In the genomic region with DNA sequence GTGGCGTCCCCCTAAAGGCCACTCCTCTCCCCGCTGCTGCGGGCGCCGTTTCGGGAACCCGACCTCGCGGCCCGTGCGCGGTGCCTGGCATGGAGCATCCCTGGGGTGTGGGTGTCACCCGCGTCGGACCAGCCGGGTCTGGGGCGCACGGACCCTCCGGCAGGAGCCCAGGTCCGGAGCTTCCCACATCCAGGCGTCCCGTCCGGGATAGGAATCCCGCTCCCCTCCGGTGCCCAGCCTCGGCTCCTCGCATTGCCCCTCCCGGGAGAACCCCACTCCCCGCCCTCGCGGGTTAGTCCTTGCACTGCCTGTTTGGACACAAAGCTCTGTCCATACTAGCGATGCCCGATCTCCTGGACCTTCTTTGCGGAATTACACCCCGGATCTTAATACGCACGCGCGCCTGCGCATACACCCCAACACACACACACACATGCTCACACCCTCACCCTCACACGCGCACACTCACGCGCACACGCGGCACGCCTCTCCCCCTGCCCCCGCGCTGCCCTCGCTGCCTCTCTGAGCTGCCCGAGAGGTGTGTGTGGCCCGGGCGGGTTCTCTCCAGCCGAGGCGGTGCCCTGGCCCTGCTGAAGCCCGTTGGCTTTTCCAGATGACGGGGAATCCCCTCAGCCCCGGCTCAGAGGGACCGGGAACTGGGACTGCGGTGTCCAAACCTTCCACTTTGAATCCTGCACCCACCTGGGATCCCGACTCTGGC, we compare ENCODE assay signal across 1 cellular context.
TF ChIP-seq lines count a peak whose summit lies in the region.

No MANE protein-coding gene starts in this region.

TF ChIP-seq in HepG2, 621 proteins besides CTCF, POLR2A, EP300 and RAD21 (continued from another document and continues in another):
- TF ChIP-seq, protein P1, sequence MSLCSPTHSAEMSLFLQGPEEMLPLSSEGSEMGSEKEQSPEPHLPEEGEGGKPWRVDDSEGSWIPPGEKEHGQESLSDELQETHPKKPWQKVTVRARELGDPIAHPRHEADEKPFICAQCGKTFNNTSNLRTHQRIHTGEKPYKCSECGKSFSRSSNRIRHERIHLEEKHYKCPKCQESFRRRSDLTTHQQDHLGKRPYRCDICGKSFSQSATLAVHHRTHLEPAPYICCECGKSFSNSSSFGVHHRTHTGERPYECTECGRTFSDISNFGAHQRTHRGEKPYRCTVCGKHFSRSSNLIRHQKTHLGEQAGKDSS (CRISPR knock-in tag; IDR thresholded peaks at IDR 0.05; ENCODE audit: borderline replicate concordance, low read depth) = no peak
- TF ChIP-seq, protein P2, sequence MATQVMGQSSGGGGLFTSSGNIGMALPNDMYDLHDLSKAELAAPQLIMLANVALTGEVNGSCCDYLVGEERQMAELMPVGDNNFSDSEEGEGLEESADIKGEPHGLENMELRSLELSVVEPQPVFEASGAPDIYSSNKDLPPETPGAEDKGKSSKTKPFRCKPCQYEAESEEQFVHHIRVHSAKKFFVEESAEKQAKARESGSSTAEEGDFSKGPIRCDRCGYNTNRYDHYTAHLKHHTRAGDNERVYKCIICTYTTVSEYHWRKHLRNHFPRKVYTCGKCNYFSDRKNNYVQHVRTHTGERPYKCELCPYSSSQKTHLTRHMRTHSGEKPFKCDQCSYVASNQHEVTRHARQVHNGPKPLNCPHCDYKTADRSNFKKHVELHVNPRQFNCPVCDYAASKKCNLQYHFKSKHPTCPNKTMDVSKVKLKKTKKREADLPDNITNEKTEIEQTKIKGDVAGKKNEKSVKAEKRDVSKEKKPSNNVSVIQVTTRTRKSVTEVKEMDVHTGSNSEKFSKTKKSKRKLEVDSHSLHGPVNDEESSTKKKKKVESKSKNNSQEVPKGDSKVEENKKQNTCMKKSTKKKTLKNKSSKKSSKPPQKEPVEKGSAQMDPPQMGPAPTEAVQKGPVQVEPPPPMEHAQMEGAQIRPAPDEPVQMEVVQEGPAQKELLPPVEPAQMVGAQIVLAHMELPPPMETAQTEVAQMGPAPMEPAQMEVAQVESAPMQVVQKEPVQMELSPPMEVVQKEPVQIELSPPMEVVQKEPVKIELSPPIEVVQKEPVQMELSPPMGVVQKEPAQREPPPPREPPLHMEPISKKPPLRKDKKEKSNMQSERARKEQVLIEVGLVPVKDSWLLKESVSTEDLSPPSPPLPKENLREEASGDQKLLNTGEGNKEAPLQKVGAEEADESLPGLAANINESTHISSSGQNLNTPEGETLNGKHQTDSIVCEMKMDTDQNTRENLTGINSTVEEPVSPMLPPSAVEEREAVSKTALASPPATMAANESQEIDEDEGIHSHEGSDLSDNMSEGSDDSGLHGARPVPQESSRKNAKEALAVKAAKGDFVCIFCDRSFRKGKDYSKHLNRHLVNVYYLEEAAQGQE (IDR thresholded peaks at IDR 0.05; ENCODE audit: borderline replicate concordance in 1 of 2, low read depth in 1 of 2, low read length in 2 of 2) = no peak
- TF ChIP-seq CENPX (CRISPR knock-in tag; IDR thresholded peaks at IDR 0.05) (no peak), CBX1 (IDR thresholded peaks at IDR 0.05; ENCODE audit: low read depth) (no peak), NFKBIZ (CRISPR knock-in tag; IDR thresholded peaks at IDR 0.05) (no peak), ZC3H13 (CRISPR knock-in tag; IDR thresholded peaks at IDR 0.05) (no peak), MIXL1 (CRISPR knock-in tag; IDR thresholded peaks at IDR 0.05) (no peak), GPN1 (CRISPR knock-in tag; IDR thresholded peaks at IDR 0.05; ENCODE audit: borderline replicate concordance) (no peak), ZFP37 (CRISPR knock-in tag; IDR thresholded peaks at IDR 0.05; ENCODE audit: borderline replicate concordance) (no peak), RFX3 (CRISPR knock-in tag; IDR thresholded peaks at IDR 0.05) (no peak), ZNF816 (CRISPR knock-in tag; IDR thresholded peaks at IDR 0.05; ENCODE audit: borderline replicate concordance) (no peak), ARHGAP35 (CRISPR knock-in tag; IDR thresholded peaks at IDR 0.05; ENCODE audit: borderline replicate concordance) (no peak), BCL6 (CRISPR knock-in tag; IDR thresholded peaks at IDR 0.05) (no peak), ZNF260 (CRISPR knock-in tag; IDR thresholded peaks at IDR 0.05; ENCODE audit: borderline replicate concordance, low read depth) (no peak), ZSCAN22 (CRISPR knock-in tag; IDR thresholded peaks at IDR 0.05) (no peak), KAT7 (CRISPR knock-in tag; IDR thresholded peaks at IDR 0.05; ENCODE audit: borderline replicate concordance) (no peak), RFX1 (IDR thresholded peaks at IDR 0.05) (no peak), TCF7 (IDR thresholded peaks at IDR 0.05; ENCODE audit: low read depth) (no peak), PRMT3 (CRISPR knock-in tag; IDR thresholded peaks at IDR 0.05; ENCODE audit: borderline replicate concordance, low read depth) (no peak), SMAD9 (CRISPR knock-in tag; IDR thresholded peaks at IDR 0.05) (no peak), ZNF562 (CRISPR knock-in tag; IDR thresholded peaks at IDR 0.05; ENCODE audit: borderline replicate concordance) (no peak), ZNF558 (CRISPR knock-in tag; IDR thresholded peaks at IDR 0.05; ENCODE audit: borderline replicate concordance) (no peak; the same call in 1 of the 2 replicates), RFX5 (IDR thresholded peaks at IDR 0.05; ENCODE audit: low read depth, low read length) (no peak), ZNF678 (CRISPR knock-in tag; IDR thresholded peaks at IDR 0.05) (no peak), HNF4G (IDR thresholded peaks at IDR 0.05; ENCODE audit: borderline replicate concordance, low read depth, low read length) (no peak), HNF4G (CRISPR knock-in tag; IDR thresholded peaks at IDR 0.05; ENCODE audit: borderline replicate concordance, low read depth) (no peak)
- TF ChIP-seq, protein P3, sequence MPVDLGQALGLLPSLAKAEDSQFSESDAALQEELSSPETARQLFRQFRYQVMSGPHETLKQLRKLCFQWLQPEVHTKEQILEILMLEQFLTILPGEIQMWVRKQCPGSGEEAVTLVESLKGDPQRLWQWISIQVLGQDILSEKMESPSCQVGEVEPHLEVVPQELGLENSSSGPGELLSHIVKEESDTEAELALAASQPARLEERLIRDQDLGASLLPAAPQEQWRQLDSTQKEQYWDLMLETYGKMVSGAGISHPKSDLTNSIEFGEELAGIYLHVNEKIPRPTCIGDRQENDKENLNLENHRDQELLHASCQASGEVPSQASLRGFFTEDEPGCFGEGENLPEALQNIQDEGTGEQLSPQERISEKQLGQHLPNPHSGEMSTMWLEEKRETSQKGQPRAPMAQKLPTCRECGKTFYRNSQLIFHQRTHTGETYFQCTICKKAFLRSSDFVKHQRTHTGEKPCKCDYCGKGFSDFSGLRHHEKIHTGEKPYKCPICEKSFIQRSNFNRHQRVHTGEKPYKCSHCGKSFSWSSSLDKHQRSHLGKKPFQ (CRISPR knock-in tag; IDR thresholded peaks at IDR 0.05; ENCODE audit: insufficient replicate concordance) = no peak
- TF ChIP-seq, protein P4, sequence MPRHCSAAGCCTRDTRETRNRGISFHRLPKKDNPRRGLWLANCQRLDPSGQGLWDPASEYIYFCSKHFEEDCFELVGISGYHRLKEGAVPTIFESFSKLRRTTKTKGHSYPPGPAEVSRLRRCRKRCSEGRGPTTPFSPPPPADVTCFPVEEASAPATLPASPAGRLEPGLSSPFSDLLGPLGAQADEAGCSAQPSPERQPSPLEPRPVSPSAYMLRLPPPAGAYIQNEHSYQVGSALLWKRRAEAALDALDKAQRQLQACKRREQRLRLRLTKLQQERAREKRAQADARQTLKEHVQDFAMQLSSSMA (CRISPR knock-in tag; IDR thresholded peaks at IDR 0.05) = no peak
- TF ChIP-seq, protein P5, sequence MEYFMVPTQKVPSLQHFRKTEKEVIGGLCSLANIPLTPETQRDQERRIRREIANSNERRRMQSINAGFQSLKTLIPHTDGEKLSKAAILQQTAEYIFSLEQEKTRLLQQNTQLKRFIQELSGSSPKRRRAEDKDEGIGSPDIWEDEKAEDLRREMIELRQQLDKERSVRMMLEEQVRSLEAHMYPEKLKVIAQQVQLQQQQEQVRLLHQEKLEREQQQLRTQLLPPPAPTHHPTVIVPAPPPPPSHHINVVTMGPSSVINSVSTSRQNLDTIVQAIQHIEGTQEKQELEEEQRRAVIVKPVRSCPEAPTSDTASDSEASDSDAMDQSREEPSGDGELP (IDR thresholded peaks at IDR 0.05; ENCODE audit: borderline replicate concordance, low read depth) = no peak
- TF ChIP-seq, protein P6, sequence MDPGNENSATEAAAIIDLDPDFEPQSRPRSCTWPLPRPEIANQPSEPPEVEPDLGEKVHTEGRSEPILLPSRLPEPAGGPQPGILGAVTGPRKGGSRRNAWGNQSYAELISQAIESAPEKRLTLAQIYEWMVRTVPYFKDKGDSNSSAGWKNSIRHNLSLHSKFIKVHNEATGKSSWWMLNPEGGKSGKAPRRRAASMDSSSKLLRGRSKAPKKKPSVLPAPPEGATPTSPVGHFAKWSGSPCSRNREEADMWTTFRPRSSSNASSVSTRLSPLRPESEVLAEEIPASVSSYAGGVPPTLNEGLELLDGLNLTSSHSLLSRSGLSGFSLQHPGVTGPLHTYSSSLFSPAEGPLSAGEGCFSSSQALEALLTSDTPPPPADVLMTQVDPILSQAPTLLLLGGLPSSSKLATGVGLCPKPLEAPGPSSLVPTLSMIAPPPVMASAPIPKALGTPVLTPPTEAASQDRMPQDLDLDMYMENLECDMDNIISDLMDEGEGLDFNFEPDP (CRISPR knock-in tag; conservative IDR thresholded peaks at IDR 0.05) = 0 out of 2 replicates have a peak, but pooled peaks have one; percentile 38
- TF ChIP-seq, protein P7, sequence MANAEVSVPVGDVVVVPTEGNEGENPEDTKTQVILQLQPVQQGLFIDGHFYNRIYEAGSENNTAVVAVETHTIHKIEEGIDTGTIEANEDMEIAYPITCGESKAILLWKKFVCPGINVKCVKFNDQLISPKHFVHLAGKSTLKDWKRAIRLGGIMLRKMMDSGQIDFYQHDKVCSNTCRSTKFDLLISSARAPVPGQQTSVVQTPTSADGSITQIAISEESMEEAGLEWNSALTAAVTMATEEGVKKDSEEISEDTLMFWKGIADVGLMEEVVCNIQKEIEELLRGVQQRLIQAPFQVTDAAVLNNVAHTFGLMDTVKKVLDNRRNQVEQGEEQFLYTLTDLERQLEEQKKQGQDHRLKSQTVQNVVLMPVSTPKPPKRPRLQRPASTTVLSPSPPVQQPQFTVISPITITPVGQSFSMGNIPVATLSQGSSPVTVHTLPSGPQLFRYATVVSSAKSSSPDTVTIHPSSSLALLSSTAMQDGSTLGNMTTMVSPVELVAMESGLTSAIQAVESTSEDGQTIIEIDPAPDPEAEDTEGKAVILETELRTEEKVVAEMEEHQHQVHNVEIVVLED (CRISPR knock-in tag; IDR thresholded peaks at IDR 0.05; ENCODE audit: borderline replicate concordance) = 0 out of 2 replicates have a peak, but pooled peaks have one; percentile 32
- TF ChIP-seq, protein P8, sequence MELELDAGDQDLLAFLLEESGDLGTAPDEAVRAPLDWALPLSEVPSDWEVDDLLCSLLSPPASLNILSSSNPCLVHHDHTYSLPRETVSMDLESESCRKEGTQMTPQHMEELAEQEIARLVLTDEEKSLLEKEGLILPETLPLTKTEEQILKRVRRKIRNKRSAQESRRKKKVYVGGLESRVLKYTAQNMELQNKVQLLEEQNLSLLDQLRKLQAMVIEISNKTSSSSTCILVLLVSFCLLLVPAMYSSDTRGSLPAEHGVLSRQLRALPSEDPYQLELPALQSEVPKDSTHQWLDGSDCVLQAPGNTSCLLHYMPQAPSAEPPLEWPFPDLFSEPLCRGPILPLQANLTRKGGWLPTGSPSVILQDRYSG (CRISPR knock-in tag; IDR thresholded peaks at IDR 0.05) = no peak
- TF ChIP-seq, protein P9, sequence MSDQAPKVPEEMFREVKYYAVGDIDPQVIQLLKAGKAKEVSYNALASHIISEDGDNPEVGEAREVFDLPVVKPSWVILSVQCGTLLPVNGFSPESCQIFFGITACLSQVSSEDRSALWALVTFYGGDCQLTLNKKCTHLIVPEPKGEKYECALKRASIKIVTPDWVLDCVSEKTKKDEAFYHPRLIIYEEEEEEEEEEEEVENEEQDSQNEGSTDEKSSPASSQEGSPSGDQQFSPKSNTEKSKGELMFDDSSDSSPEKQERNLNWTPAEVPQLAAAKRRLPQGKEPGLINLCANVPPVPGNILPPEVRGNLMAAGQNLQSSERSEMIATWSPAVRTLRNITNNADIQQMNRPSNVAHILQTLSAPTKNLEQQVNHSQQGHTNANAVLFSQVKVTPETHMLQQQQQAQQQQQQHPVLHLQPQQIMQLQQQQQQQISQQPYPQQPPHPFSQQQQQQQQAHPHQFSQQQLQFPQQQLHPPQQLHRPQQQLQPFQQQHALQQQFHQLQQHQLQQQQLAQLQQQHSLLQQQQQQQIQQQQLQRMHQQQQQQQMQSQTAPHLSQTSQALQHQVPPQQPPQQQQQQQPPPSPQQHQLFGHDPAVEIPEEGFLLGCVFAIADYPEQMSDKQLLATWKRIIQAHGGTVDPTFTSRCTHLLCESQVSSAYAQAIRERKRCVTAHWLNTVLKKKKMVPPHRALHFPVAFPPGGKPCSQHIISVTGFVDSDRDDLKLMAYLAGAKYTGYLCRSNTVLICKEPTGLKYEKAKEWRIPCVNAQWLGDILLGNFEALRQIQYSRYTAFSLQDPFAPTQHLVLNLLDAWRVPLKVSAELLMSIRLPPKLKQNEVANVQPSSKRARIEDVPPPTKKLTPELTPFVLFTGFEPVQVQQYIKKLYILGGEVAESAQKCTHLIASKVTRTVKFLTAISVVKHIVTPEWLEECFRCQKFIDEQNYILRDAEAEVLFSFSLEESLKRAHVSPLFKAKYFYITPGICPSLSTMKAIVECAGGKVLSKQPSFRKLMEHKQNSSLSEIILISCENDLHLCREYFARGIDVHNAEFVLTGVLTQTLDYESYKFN (CRISPR knock-in tag; conservative IDR thresholded peaks at IDR 0.05) = no peak
- TF ChIP-seq, protein P10, sequence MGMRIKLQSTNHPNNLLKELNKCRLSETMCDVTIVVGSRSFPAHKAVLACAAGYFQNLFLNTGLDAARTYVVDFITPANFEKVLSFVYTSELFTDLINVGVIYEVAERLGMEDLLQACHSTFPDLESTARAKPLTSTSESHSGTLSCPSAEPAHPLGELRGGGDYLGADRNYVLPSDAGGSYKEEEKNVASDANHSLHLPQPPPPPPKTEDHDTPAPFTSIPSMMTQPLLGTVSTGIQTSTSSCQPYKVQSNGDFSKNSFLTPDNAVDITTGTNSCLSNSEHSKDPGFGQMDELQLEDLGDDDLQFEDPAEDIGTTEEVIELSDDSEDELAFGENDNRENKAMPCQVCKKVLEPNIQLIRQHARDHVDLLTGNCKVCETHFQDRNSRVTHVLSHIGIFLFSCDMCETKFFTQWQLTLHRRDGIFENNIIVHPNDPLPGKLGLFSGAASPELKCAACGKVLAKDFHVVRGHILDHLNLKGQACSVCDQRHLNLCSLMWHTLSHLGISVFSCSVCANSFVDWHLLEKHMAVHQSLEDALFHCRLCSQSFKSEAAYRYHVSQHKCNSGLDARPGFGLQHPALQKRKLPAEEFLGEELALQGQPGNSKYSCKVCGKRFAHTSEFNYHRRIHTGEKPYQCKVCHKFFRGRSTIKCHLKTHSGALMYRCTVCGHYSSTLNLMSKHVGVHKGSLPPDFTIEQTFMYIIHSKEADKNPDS (CRISPR knock-in tag; IDR thresholded peaks at IDR 0.05) = no peak; the same call in 1 of the 2 replicates
- TF ChIP-seq, protein P11, sequence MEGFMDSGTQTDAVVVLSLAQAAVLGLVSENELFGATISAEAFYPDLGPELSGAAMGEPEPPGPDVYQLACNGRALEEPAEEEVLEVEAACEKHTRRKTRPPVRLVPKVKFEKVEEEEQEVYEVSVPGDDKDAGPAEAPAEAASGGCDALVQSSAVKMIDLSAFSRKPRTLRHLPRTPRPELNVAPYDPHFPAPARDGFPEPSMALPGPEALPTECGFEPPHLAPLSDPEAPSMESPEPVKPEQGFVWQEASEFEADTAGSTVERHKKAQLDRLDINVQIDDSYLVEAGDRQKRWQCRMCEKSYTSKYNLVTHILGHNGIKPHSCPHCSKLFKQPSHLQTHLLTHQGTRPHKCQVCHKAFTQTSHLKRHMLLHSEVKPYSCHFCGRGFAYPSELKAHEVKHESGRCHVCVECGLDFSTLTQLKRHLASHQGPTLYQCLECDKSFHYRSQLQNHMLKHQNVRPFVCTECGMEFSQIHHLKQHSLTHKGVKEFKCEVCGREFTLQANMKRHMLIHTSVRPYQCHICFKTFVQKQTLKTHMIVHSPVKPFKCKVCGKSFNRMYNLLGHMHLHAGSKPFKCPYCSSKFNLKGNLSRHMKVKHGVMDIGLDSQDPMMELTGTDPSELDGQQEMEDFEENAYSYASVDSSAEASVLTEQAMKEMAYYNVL (CRISPR knock-in tag; IDR thresholded peaks at IDR 0.05; ENCODE audit: borderline replicate concordance) = no peak
